15 cellular contexts compared by ENCODE assay signal in genomic region chr16:4346205-4346781, GRCh38. TPM values are rescaled to one million over a fixed set of nuclear protein-coding genes. Genes with fewer than 3 reads are reported as not detected.
DNase-seq lines count a peak whose midpoint lies in the region; ATAC-seq and TF ChIP-seq lines count a peak whose summit lies in the region.
"Had no signal": no experiment of that assay in that cellular context is flagged by ENCODE, and none has a peak within 500 bp of the region (broad histone marks: within the 10 kb centered on the region; RNA-seq: fewer than 3 reads in every experiment).

No MANE protein-coding gene starts in this region.

- no peaks in the 10 kb centered on the region; the same call in 1 of the 2 replicates for H3K36me3 ChIP-seq in GM23338 (ENCODE audit: insufficient read depth)
- H3K36me3 ChIP-seq in RWPE2 (ENCODE audit: low read depth): peaks cover 12% of the 10 kb centered on the region
- H3K36me3 ChIP-seq: breast epithelium had no signal

- DNase-seq in NCI-H510A treated with DMSO at 0.1 percent for 48 hours (lab: John Stamatoyannopoulos, UW) (peak; percentile 39), NCI-H510A (lab: John Stamatoyannopoulos, UW) (no peak), GM23338 (ENCODE audit: low spot score) (no peak), RWPE2 (ENCODE audit: low spot score) (no peak), neural crest cell (ENCODE audit: low read depth, low spot score) (no peak), hypothalamus (lab: John Stamatoyannopoulos, UW) (no peak), osteocyte (ENCODE audit: extremely low spot score, unreplicated experiment) (no peak)
- DNase-seq: activated T-cell treated with anti-CD3 and anti-CD28 coated beads, Interleukin-2, amount 50 U/mL, for 1 hour; EL; HCEC 1CT; left cardiac atrium; NCI-H1694 had no signal

- peaks cover 35% of the 10 kb centered on the region for H3F3A ChIP-seq in GM23338 (replicated peaks; ENCODE audit: low read depth)

- no peaks in the 10 kb centered on the region for H3K27me3 ChIP-seq in GM23338 (ENCODE audit: insufficient read depth)
- H3K27me3 ChIP-seq in RWPE2 (ENCODE audit: insufficient read depth, poor library complexity, severe bottlenecking): no peaks in the 10 kb centered on the region
- H3K27me3 ChIP-seq: breast epithelium had no signal

- H3K4me2 ChIP-seq in GM23338: no peak overlapping the region

- TF ChIP-seq CTCF in GM23338 (conservative IDR thresholded peaks at IDR 0.05; ENCODE audit: low read depth in 2 of 2) (no peak), RWPE2 (IDR thresholded peaks at IDR 0.05; ENCODE audit: poor library complexity, severe bottlenecking) (no peak), neural crest cell (conservative IDR thresholded peaks at IDR 0.05) (no peak), osteocyte (IDR thresholded peaks at IDR 0.05) (no peak)

- H4K20me1 ChIP-seq in GM23338 (replicated peaks; ENCODE audit: insufficient read depth): peaks cover 40% of the 10 kb centered on the region

- H3K79me2 ChIP-seq in GM23338 (replicated peaks; ENCODE audit: insufficient read depth): peaks cover 85% of the 10 kb centered on the region

- H3K9me3 Mint-ChIP-seq in GM23338 (peaks cover 18% of the 10 kb centered on the region), neural crest cell (no peaks in the 10 kb centered on the region), osteocyte (ENCODE audit: unreplicated experiment) (no peaks in the 10 kb centered on the region)
- H3K9me3 Mint-ChIP-seq: nephron had no signal

- H3K27me3 Mint-ChIP-seq in GM23338 (ENCODE audit: insufficient read depth, low read depth, poor library complexity) (peaks cover 51% of the 10 kb centered on the region), neural crest cell (ENCODE audit: low read depth) (peaks cover 10% of the 10 kb centered on the region), osteocyte (ENCODE audit: unreplicated experiment) (no peaks in the 10 kb centered on the region)

- H2AFZ ChIP-seq in GM23338: no peak overlapping the region

- H3K9me2 ChIP-seq in GM23338 (ENCODE audit: insufficient read depth): no peaks in the 10 kb centered on the region

- H3K36me3 Mint-ChIP-seq in GM23338 (ENCODE audit: low read depth) (peaks cover 51% of the 10 kb centered on the region), neural crest cell (ENCODE audit: low read depth) (peaks cover 8% of the 10 kb centered on the region), osteocyte (ENCODE audit: unreplicated experiment) (no peaks in the 10 kb centered on the region)

- H3K9me3 ChIP-seq in RWPE2 (ENCODE audit: severe bottlenecking): no peaks in the 10 kb centered on the region
- H3K9me3 ChIP-seq: breast epithelium had no signal

- peaks cover 7% of the 10 kb centered on the region for H3K4me1 ChIP-seq in GM23338 (ENCODE audit: insufficient read depth)
- H3K4me1 ChIP-seq in RWPE2 (ENCODE audit: insufficient read depth, poor library complexity, severe bottlenecking): peaks cover 4% of the 10 kb centered on the region
- H3K4me1 ChIP-seq: breast epithelium had no signal

- H3K27ac ChIP-seq in GM23338 (ENCODE audit: low read depth) (0 out of 2 replicates have a peak overlapping the region, but pooled peaks have one; percentile 32), RWPE2 (ENCODE audit: poor library complexity, severe bottlenecking) (peak overlapping the region; percentile 9)

- H3K4me1 Mint-ChIP-seq in GM23338: peaks cover 4% of the 10 kb centered on the region; the same call in 1 of the 3 replicates
- H3K4me1 Mint-ChIP-seq in neural crest cell: peaks cover 23% of the 10 kb centered on the region
- H3K4me1 Mint-ChIP-seq in osteocyte (ENCODE audit: unreplicated experiment): peaks cover 10% of the 10 kb centered on the region

- ATAC-seq in GM23338 (no peak), RWPE2 (ENCODE audit: low read depth) (no peak), GM18505 (IDR thresholded peaks at IDR 0.05; ENCODE audit: unreplicated experiment) (no peak)

- H3K27ac Mint-ChIP-seq in GM23338 (no peak overlapping the region), neural crest cell (ENCODE audit: unreplicated experiment) (no peak overlapping the region), osteocyte (ENCODE audit: unreplicated experiment) (no peak overlapping the region)
- H3K27ac Mint-ChIP-seq: nephron had no signal

- H3K4me3 ChIP-seq in GM23338: no peak overlapping the region
- no peak overlapping the region for H3K4me3 ChIP-seq in RWPE2 (ENCODE audit: severe bottlenecking)
- H3K4me3 ChIP-seq: breast epithelium had no signal

- H3K4me3 Mint-ChIP-seq in GM23338 (no peak overlapping the region), neural crest cell (peak overlapping the region; percentile 38), osteocyte (ENCODE audit: unreplicated experiment) (no peak overlapping the region)

- TF ChIP-seq POLR2A in GM18505 (IDR thresholded peaks at IDR 0.05; ENCODE audit: borderline replicate concordance, extremely low read depth, insufficient read depth, insufficient read length): no peak

TF ChIP-seq in GM23338, 12 proteins besides CTCF, POLR2A, EP300 and RAD21 (continues in another document):
- no peak for TF ChIP-seq REST (IDR thresholded peaks at IDR 0.05; ENCODE audit: unreplicated experiment)

RNA-seq across cellular contexts. Expression of gene PAM16, which starts 4.8 kb away (rescaled TPM):
- total RNA-seq in GM23338 (2014; rRNA removed; shearing (Covaris generic)): 84.1 and 113 TPM in 2 replicates
- polyA plus RNA-seq in GM23338 (2016; fragmentation: Nextera tagmentation; extraction: Ambion mirVana): 283 and 331 TPM in 2 replicates
- total RNA-seq in neural crest cell (36.2 and 43.3 TPM in 2 replicates), osteocyte (21.0 and 23.7 TPM in 2 replicates)

RNA-seq across cellular contexts. Expression of gene VASN, which starts 25.4 kb away (rescaled TPM):
- 15.5 and 16.9 TPM in 2 replicates for total RNA-seq in GM23338 (2014; rRNA removed; shearing (Covaris generic))
- polyA plus RNA-seq in GM23338 (2016; fragmentation: Nextera tagmentation; extraction: Ambion mirVana): 7.1 and 8.0 TPM in 2 replicates
- total RNA-seq in neural crest cell (0.91 and 1.2 TPM in 2 replicates), osteocyte (62.7 and 63.1 TPM in 2 replicates)

RNA-seq across cellular contexts. Expression of gene GLIS2, which starts 30.4 kb away (rescaled TPM):
- 9.0 and 10.2 TPM in 2 replicates for total RNA-seq in GM23338 (2014; rRNA removed; shearing (Covaris generic))
- polyA plus RNA-seq in GM23338 (2016; fragmentation: Nextera tagmentation; extraction: Ambion mirVana): 8.2 and 8.8 TPM in 2 replicates
- 17.2 and 17.4 TPM in 2 replicates for total RNA-seq in neural crest cell
- total RNA-seq in osteocyte: 58.6 and 59.9 TPM in 2 replicates
